In the genomic region with DNA sequence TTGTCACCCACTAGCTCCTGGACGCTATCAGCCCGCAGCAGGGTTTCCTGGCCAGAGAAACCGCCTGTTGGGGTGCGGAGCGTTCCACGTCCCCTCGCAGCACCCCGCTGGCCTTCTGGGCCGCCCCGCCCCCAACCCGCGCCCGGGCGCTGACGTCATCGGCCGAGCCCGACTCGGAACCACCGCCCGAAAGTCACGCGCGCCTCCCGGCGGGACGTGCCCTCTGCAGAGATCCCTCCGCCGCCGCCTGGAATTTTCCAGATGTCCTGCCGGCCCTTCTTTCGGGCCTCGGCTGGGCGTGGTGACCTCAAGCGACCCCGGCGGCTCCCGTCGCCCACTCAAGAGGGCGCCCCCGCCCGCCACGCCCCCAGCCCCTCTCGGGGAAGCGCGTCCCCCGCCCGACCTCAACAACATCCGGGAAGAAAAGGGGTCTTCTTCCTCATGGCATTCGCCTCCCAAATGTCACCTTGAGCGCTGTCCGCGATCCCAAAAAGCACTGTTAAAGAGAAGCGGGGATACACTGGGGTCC, we compare ENCODE assay signal across 8 cellular contexts. TPM values are rescaled to one million over a fixed set of nuclear protein-coding genes. Genes with fewer than 3 reads are reported as not detected.
DNase-seq lines count a peak whose midpoint lies in the region; ATAC-seq, FAIRE-seq and TF ChIP-seq lines count a peak whose summit lies in the region.

No MANE protein-coding gene starts in this region.

- no peak for TF ChIP-seq CTCF in activated B cell treated with CpG ODN at 0.5 μM for 24 hours (IDR thresholded peaks at IDR 0.05)
- TF ChIP-seq CTCF in mammary epithelial cell (conservative IDR thresholded peaks at IDR 0.05 in 1 of 2, IDR thresholded peaks at IDR 0.05 in 1 of 2; ENCODE audit: extremely low read depth in 1 of 2, insufficient read depth in 1 of 2, low read depth in 1 of 2, low read length in 2 of 2) = no peak

- peaks cover 76% of the 10 kb centered on the region for H3K4me1 Mint-ChIP-seq in activated B cell treated with CpG ODN at 0.5 μM for 24 hours

- intact Hi-C loops in activated B cell treated with CpG ODN at 0.5 μM for 24 hours (cut with micrococcal nuclease) = no loop called here
- intact Hi-C loops in mammary epithelial cell (cut with micrococcal nuclease) = loop anchor here (1.0 kb wide), 1 partner anchor 40 kb away; a partner anchor contains a TSS

- H3K9me3 ChIP-seq in HAP-1 = peaks cover 3% of the 10 kb centered on the region; the same call in 1 of the 2 replicates
- H3K9me3 ChIP-seq in mammary epithelial cell (replicated peaks; ENCODE audit: insufficient read depth, low read length) = no peaks in the 10 kb centered on the region
- H3K9me3 ChIP-seq in small intestine (ENCODE audit: control insufficient read depth, low read depth) = no peaks in the 10 kb centered on the region

- peak; percentile 68 for DNase-seq in COLO829 (ENCODE audit: low spot score)
- peak; percentile 89 to 98 for DNase-seq in HAP-1 (ENCODE audit: low spot score in 2 of 2)
- peak; percentile 61 for DNase-seq in NCI-H2029 treated with DMSO at 0.1 percent for 48 hours (lab: John Stamatoyannopoulos, UW)
- DNase-seq in activated B cell treated with CpG ODN at 0.5 μM for 24 hours = peak; percentile 94
- DNase-seq in mammary epithelial cell = peak; percentile 94
- DNase-seq in iPS-NIHi7 (ENCODE audit: extremely low spot score) = peak; percentile 79
- peak; percentile 92 for DNase-seq in small intestine

- H3K36me3 ChIP-seq in HAP-1 (replicated peaks) = peaks cover 45% of the 10 kb centered on the region
- peaks cover 2% of the 10 kb centered on the region for H3K36me3 ChIP-seq in mammary epithelial cell (ENCODE audit: insufficient read depth, low read length)
- H3K36me3 ChIP-seq in small intestine (ENCODE audit: control insufficient read depth in 2 of 2, insufficient read depth in 2 of 2, low read length in 2 of 2) = peaks cover 0 to 9% of the 10 kb centered on the region in 2 donors

- CTCF ChIA-PET in activated B cell treated with CpG ODN at 0.5 μM for 24 hours (lab: Charles Lee) = interaction anchor here (0.9 to 12.8 kb wide), 3 partner anchors 55 to 82 kb away, joined by 3 to 289 read pairs (median 7); a partner anchor contains a TSS
- CTCF ChIA-PET in mammary epithelial cell (lab: Charles Lee; ENCODE audit: low non-redundant PET) = interaction anchor here (0.6 kb wide), 1 partner anchor 77 kb away, joined by 6 read pairs; a partner anchor contains a TSS

- dilution Hi-C loops in mammary epithelial cell (cut with HindIII; ENCODE audit: low sequenced_read_pairs) = loop anchor here (5.0 kb wide), 2 partner anchors 50 to 75 kb away; a partner anchor contains a TSS

- ATAC-seq in activated B cell treated with CpG ODN at 0.5 μM for 24 hours (ENCODE audit: low read depth) (peak; percentile 1), GM18870 (IDR thresholded peaks at IDR 0.05; ENCODE audit: unreplicated experiment) (no peak)

- H3K4me2 ChIP-seq in mammary epithelial cell (ENCODE audit: insufficient read depth, low read depth, low read length) = peak overlapping the region; percentile 98

- H3K4me1 ChIP-seq in HAP-1 = peaks cover 48% of the 10 kb centered on the region
- peaks cover 45% of the 10 kb centered on the region for H3K4me1 ChIP-seq in mammary epithelial cell (ENCODE audit: insufficient read depth, low read length)
- peaks cover 4 to 6% of the 10 kb centered on the region in 2 donors for H3K4me1 ChIP-seq in small intestine (ENCODE audit: control insufficient read depth in 2 of 2, insufficient read depth in 1 of 2, low read depth in 1 of 2, low read length in 1 of 2)

- H3K27me3 Mint-ChIP-seq in activated B cell treated with CpG ODN at 0.5 μM for 24 hours = no peaks in the 10 kb centered on the region

- BruUV-seq in mammary epithelial cell (replicated peaks; lab: Mats Ljungman, UMichigan) = no TSS peak

- POLR2A ChIA-PET in activated B cell treated with CpG ODN at 0.5 μM for 24 hours (lab: Charles Lee) = interaction anchor here (0.5 to 19.3 kb wide), 34 partner anchors 4 to 678 kb away, joined by 3 to 3752 read pairs (median 8); a partner anchor contains a TSS

- H3K4me3 ChIP-seq in HAP-1 (peak overlapping the region; percentile 87), mammary epithelial cell (replicated peaks in 1 of 3; ENCODE audit: insufficient read depth in 1 of 3, low read depth in 2 of 3, low read length in 3 of 3) (peak overlapping the region; percentile 63 to 89 (median 87)), small intestine (ENCODE audit: low read depth in 1 of 2, low read length in 2 of 2) (peak overlapping the region; percentile 73 to 90)

- H3K27ac ChIP-seq in mammary epithelial cell (ENCODE audit: insufficient read depth, low read depth, low read length) = peak overlapping the region; percentile 100
- H3K27ac ChIP-seq in small intestine (ENCODE audit: low read depth in 1 of 2, low read length in 1 of 2) = peak overlapping the region; percentile 100

- H4K20me1 ChIP-seq in mammary epithelial cell (ENCODE audit: insufficient read depth, low read length) = peaks cover 5% of the 10 kb centered on the region

- H3K4me3 Mint-ChIP-seq in activated B cell treated with CpG ODN at 0.5 μM for 24 hours = peak overlapping the region; percentile 100

- peaks cover 68% of the 10 kb centered on the region for H3K79me2 ChIP-seq in mammary epithelial cell (ENCODE audit: insufficient read depth, low read length)

- H3K9ac ChIP-seq in mammary epithelial cell (ENCODE audit: insufficient read depth, low read length) = peak overlapping the region; percentile 99

- no CpG with 5 or more reads among the region's 54 CpGs for WGBS in mammary epithelial cell (ENCODE audit: low coverage, missing lambda C conversion rate)
- WGBS in small intestine, 3 donors = 0 to 1% (median 0%) methylated on average over 35 to 54 of the region's 54 CpGs

- peak overlapping the region; percentile 100 for H3K27ac Mint-ChIP-seq in activated B cell treated with CpG ODN at 0.5 μM for 24 hours

- H3K27me3 ChIP-seq in HAP-1 (ENCODE audit: low read depth) (no peaks in the 10 kb centered on the region), mammary epithelial cell (ENCODE audit: insufficient read depth, low read length) (no peaks in the 10 kb centered on the region), small intestine (ENCODE audit: control insufficient read depth in 2 of 2, insufficient read depth in 2 of 2, low read length in 2 of 2) (no peaks in the 10 kb centered on the region)

- in situ Hi-C loops in HAP-1 (cut with MboI; ENCODE audit: low sequenced_read_pairs) (no loop called here), mammary epithelial cell (cut with MboI; ENCODE audit: low sequenced_read_pairs in 2 of 2) (no loop called here)

- H3K9me3 Mint-ChIP-seq in activated B cell treated with CpG ODN at 0.5 μM for 24 hours = no peaks in the 10 kb centered on the region

- peaks cover 46% of the 10 kb centered on the region for H3K36me3 Mint-ChIP-seq in activated B cell treated with CpG ODN at 0.5 μM for 24 hours (ENCODE audit: low read depth)

- peak overlapping the region; percentile 55 for H2AFZ ChIP-seq in mammary epithelial cell (ENCODE audit: low read depth, low read length)

- FAIRE-seq in small intestine (lab: Jason Lieb, UNC) = no peak

RNA-seq across cellular contexts. Expression of a gene that starts 0.4 kb away (rescaled TPM):
- total RNA-seq in activated B cell treated with CpG ODN at 0.5 μM for 24 hours (578 and 699 TPM in 2 replicates), mammary epithelial cell (100 to 1,000 TPM; 364 to 775 TPM)
- polyA plus RNA-seq in mammary epithelial cell (20.1 TPM), small intestine (1,000 to 10,000 TPM in 1 of 3 donors, 100 to 1,000 TPM in 2; 256 to 3,420 (median 665) TPM)
- polyA minus RNA-seq in mammary epithelial cell = 98.8 TPM

RNA-seq across cellular contexts. Expression of a gene that starts 35.7 kb away (rescaled TPM):
- total RNA-seq in activated B cell treated with CpG ODN at 0.5 μM for 24 hours (68.6 and 70.6 TPM in 2 replicates), mammary epithelial cell (10 to 100 TPM; 43.4 to 74.8 TPM)
- polyA plus RNA-seq in mammary epithelial cell (34.0 TPM), small intestine (10 to 100 TPM; 24.4 to 31.1 (median 27.7) TPM)
- 43.2 TPM for polyA minus RNA-seq in mammary epithelial cell

RNA-seq across cellular contexts. Expression of a gene that starts 39.7 kb away (rescaled TPM):
- total RNA-seq in activated B cell treated with CpG ODN at 0.5 μM for 24 hours = 11.4 and 12.3 TPM in 2 replicates
- 1 to 10 TPM in 1 of 2 donors, under 1 TPM in 1; 0.50 to 2.4 TPM for total RNA-seq in mammary epithelial cell
- 0.28 TPM for polyA plus RNA-seq in mammary epithelial cell
- 2.0 TPM for polyA minus RNA-seq in mammary epithelial cell
- 10 to 100 TPM; 13.9 to 26.2 (median 18.1) TPM for polyA plus RNA-seq in small intestine
